ENCODE assay signal across 19 cellular contexts in genomic region chr11:69265210-69265609, GRCh38. TPM values are rescaled to one million over a fixed set of nuclear protein-coding genes. Genes with fewer than 3 reads are reported as not detected.
"Had no signal": no experiment of that assay in that cellular context is flagged by ENCODE, and none has a peak within 500 bp of the region (broad histone marks: within the 10 kb centered on the region; RNA-seq: fewer than 3 reads in every experiment).

No MANE protein-coding gene starts in this region.

- H3K27ac ChIP-seq: SJSA1, SK-N-MC had no signal

- H3K4me3 ChIP-seq: MG63, SJSA1, SK-N-MC had no signal

- H3K4me1 ChIP-seq: SJSA1 had no signal

- H3K9me3 ChIP-seq: MG63, SJSA1 had no signal

- H3K36me3 ChIP-seq: MG63, SJSA1 had no signal

- DNase-seq: Karpas-422, KG1, MG63, NCI-H1092, NCI-H1417 treated with DMSO at 0.1 percent for 48 hours, NCI-H146, NCI-H1694 treated with DMSO at 0.1 percent for 48 hours, NCI-H1930, NCI-H2081, NCI-H2107, NCI-H2227 treated with DMSO at 0.1 percent for 48 hours, NCI-H510A, NCI-H524 treated with DMSO at 0.1 percent for 48 hours, NCI-H774, PC-3, Right ventricle myocardium superior, SIG-M5 had no signal

- H3K27me3 ChIP-seq: MG63, SJSA1 had no signal

- ATAC-seq: PC-3 had no signal

RNA-seq across cellular contexts. Expression of gene MYEOV, which starts 28.7 kb away (rescaled TPM):
- total RNA-seq: Right ventricle myocardium superior had no signal
